ENCODE assay signal across 12 cellular contexts in the genomic region with DNA sequence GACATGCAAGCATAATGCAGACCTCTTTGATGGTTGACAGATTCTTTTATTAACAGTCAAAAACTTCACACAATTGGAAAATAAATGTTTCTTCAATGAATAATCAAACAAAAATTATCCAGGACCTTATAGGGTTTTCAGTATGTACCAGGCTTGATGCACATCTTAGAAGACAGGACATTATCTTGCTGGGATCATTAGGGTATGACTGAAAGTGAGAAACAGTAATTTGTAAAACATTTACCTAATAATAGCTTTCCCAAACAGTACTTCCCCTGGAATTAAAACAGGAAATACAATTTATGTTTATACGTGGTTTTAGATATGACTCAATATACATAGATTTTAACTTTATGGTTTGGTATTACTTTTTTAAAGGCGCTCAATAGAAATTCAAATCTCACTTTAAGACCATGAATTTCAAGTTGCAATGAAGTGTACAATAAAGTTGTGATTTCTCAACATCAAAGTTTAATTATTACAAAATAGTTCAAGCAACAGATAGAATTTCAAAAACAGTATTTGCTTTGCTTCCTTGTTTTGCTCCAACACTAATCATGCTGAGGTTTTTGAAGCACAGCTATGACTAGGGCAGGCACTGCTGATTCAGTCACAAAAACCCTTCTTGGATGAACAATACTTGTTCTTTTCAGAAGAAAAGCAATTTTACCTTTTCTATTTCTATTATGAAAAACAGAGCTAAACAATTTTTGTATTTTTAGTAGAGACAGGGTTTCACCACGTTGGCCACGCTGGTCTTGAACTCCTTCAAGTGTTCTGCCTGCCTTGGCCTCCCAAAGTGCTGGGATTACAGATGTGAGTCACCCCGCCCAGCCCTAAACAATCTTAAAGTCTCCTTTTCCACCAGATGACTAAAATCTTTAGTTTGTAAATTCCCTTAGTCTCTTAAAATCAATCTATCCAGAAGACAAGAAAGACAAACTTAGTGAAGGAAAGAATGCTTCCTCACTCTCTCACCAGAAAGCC. TPM values are rescaled to one million over a fixed set of nuclear protein-coding genes. Genes with fewer than 3 reads are reported as not detected.
DNase-seq lines count a peak whose midpoint lies in the region; ATAC-seq, FAIRE-seq and TF ChIP-seq lines count a peak whose summit lies in the region.
"Had no signal": no experiment of that assay in that cellular context is flagged by ENCODE, and none has a peak within 500 bp of the region (broad histone marks: within the 10 kb centered on the region; RNA-seq: fewer than 3 reads in every experiment).

No MANE protein-coding gene starts in this region.

- H3K4me3 ChIP-seq in choroid plexus epithelial cell (ENCODE audit: low read depth, low read length): no peak overlapping the region
- H3K4me3 ChIP-seq: ovary had no signal

- no peaks in the 10 kb centered on the region for H3K9me3 Mint-ChIP-seq in T-helper 1 cell treated with Interleukin-12 subunit alpha and Interleukin-12 subunit beta and Interleukin-4 antibody, amounts not matched to agents 30 μg/mL and 1 μg/mL, for 36 hours

- peaks cover 37% of the 10 kb centered on the region for H3K36me3 Mint-ChIP-seq in T-helper 1 cell treated with Interleukin-12 subunit alpha and Interleukin-12 subunit beta and Interleukin-4 antibody, amounts not matched to agents 30 μg/mL and 1 μg/mL, for 36 hours (ENCODE audit: low read depth)

- H3K27ac Mint-ChIP-seq in T-helper 1 cell treated with Interleukin-12 subunit alpha and Interleukin-12 subunit beta and Interleukin-4 antibody, amounts not matched to agents 30 μg/mL and 1 μg/mL, for 36 hours: peak overlapping the region; percentile 21

- H3K4me1 Mint-ChIP-seq in T-helper 1 cell treated with Interleukin-12 subunit alpha and Interleukin-12 subunit beta and Interleukin-4 antibody, amounts not matched to agents 30 μg/mL and 1 μg/mL, for 36 hours (ENCODE audit: low read depth): peaks cover 17% of the 10 kb centered on the region

- H3K4me3 Mint-ChIP-seq in T-helper 1 cell treated with Interleukin-12 subunit alpha and Interleukin-12 subunit beta and Interleukin-4 antibody, amounts not matched to agents 30 μg/mL and 1 μg/mL, for 36 hours: no peak overlapping the region

- DNase-seq in T-helper 1 cell: no peak
- peak; percentile 39 for DNase-seq in choroid plexus epithelial cell (ENCODE audit: low read depth)
- DNase-seq in renal cortical epithelial cell (ENCODE audit: low read depth): peak; percentile 72
- DNase-seq in NCI-H345 treated with DMSO at 0.1 percent for 48 hours (lab: John Stamatoyannopoulos, UW; ENCODE audit: unreplicated experiment): no peak
- DNase-seq in frontal cortex (ENCODE audit: low spot score in 2 of 2): no peak
- DNase-seq: glutamatergic neuron, NCI-H1417 treated with DMSO at 0.1 percent for 48 hours, ovary had no signal

- FAIRE-seq in frontal cortex (lab: Jason Lieb, UNC): no peak
- FAIRE-seq: A204.1 had no signal

- no peak for TF ChIP-seq CTCF in choroid plexus epithelial cell (conservative IDR thresholded peaks at IDR 0.05; ENCODE audit: low read depth, low read length)

- ATAC-seq in HG03571 (IDR thresholded peaks at IDR 0.05; ENCODE audit: unreplicated experiment) (peak; percentile 44), HG03469 (IDR thresholded peaks at IDR 0.05; ENCODE audit: unreplicated experiment) (no peak)

- no peaks in the 10 kb centered on the region for H3K27me3 Mint-ChIP-seq in T-helper 1 cell treated with Interleukin-12 subunit alpha and Interleukin-12 subunit beta and Interleukin-4 antibody, amounts not matched to agents 30 μg/mL and 1 μg/mL, for 36 hours (ENCODE audit: low read depth)

RNA-seq across cellular contexts. Expression of gene SOD2, which starts 13.7 kb away (rescaled TPM):
- 2,050 and 3,674 TPM in 2 replicates for total RNA-seq in renal cortical epithelial cell
- total RNA-seq in frontal cortex: 44.8 TPM

RNA-seq across cellular contexts. Expression of gene WTAP, which starts 47.9 kb away (rescaled TPM):
- total RNA-seq in renal cortical epithelial cell (135 and 146 TPM in 2 replicates), frontal cortex (131 TPM)

Comparison
In these comparisons a context has a peak if more than half of its experiments do, and no peak if none do; other contexts are left out.
1. DNase-seq: peak in choroid plexus epithelial cell (single experiment) and renal cortical epithelial cell (single experiment); none in T-helper 1 cell (0 of 5), NCI-H345 treated with DMSO at 0.1 percent for 48 hours (single experiment) and frontal cortex (0 of 2).
2. RNA of gene SOD2, which starts 13.7 kb away (total RNA-seq): 2,050 to 3,674 TPM in renal cortical epithelial cell; 44.8 TPM in frontal cortex (single experiment); every median in the first group is over 10 times any median in the second.